Comparison of ENCODE assay signal across 1 cellular context in the genomic region with DNA sequence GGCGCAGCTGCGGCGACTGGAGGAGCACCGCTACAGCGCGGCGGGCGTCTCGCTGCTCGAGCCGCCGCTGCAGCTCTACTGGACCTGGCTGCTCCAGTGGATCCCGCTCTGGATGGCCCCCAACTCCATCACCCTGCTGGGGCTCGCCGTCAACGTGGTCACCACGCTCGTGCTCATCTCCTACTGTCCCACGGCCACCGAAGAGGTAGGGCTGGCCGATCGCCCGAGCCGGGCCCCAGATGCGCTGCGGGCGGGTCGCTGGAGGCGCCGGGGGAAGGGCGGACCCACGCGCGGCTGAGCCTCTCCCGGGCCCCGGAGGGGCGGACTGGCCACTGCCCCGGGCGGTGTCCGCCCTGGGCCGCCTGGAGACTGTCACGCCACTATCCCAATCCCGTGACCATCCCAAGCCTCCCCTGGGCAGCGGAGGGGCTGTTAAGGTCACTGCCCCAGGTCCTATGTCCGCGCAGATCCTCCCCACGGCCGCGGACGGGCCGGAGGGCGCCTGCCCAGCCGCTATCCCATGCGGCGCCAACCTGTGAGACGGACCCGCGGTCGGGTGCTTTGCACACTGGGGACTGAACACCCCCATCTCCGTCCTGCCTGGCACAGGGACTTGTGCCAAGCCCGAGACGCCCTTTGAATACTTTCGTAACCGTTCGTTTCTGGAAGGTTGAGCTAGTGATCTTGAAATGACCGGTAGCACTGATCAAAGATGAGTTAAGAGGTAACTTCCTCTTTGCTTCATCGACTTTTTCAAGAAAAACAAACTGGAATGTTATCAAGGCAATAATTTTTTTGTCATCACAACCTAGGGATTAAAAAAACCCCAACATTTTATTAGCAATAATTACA.
TF ChIP-seq lines count a peak whose summit lies in the region.

No MANE protein-coding gene starts in this region.

TF ChIP-seq in K562, 482 proteins besides CTCF, POLR2A, EP300 and RAD21 (continued from another document and continues in another):
- 0 out of 2 replicates have a peak, but pooled peaks have one; percentile 47 for TF ChIP-seq ARID3A (IDR thresholded peaks at IDR 0.05; ENCODE audit: borderline replicate concordance, low read depth, low read length)
- no peak for TF ChIP-seq ZKSCAN1 (IDR thresholded peaks at IDR 0.05; ENCODE audit: low read depth, low read length)
- no peak for TF ChIP-seq PYGO2 (tag; IDR thresholded peaks at IDR 0.05)
- no peak for TF ChIP-seq ZFP91 (CRISPR knock-in tag; IDR thresholded peaks at IDR 0.05)
- TF ChIP-seq PRMT5 (CRISPR knock-in tag; IDR thresholded peaks at IDR 0.05), result no peak
- TF ChIP-seq E2F3 (CRISPR knock-in tag; IDR thresholded peaks at IDR 0.05), result 0 out of 2 replicates have a peak, but pooled peaks have one; percentile 45
- no peak for TF ChIP-seq ZHX1 (conservative IDR thresholded peaks at IDR 0.05; ENCODE audit: low read length)
- TF ChIP-seq POLR2G (IDR thresholded peaks at IDR 0.05; ENCODE audit: low read depth, low read length), result peak; percentile 74
- TF ChIP-seq ZNF354B (CRISPR knock-in tag; IDR thresholded peaks at IDR 0.05), result no peak
- TF ChIP-seq ZFP1 (CRISPR knock-in tag; IDR thresholded peaks at IDR 0.05), result 0 out of 2 replicates have a peak, but pooled peaks have one; percentile 16
- TF ChIP-seq ZNF717 (CRISPR knock-in tag; IDR thresholded peaks at IDR 0.05), result no peak
- TF ChIP-seq ZBTB8A (IDR thresholded peaks at IDR 0.05; ENCODE audit: partially characterized antibody), result no peak
- TF ChIP-seq ZNF707 (CRISPR knock-in tag; conservative IDR thresholded peaks at IDR 0.05), result 0 out of 2 replicates have a peak, but pooled peaks have one; percentile 34
- TF ChIP-seq NR2F6 (CRISPR knock-in tag; IDR thresholded peaks at IDR 0.05), result peak; percentile 21; the same call in 1 of the 2 replicates
- no peak for TF ChIP-seq PTBP1 (IDR thresholded peaks at IDR 0.05; ENCODE audit: low read depth, low read length)
- no peak for TF ChIP-seq ESRRB (CRISPR knock-in tag; IDR thresholded peaks at IDR 0.05; ENCODE audit: borderline replicate concordance)
- peak; percentile 56; the same call in 1 of the 2 replicates for TF ChIP-seq TGIF2 (CRISPR knock-in tag; IDR thresholded peaks at IDR 0.05)
- TF ChIP-seq ZNF436 (CRISPR knock-in tag; IDR thresholded peaks at IDR 0.05), result no peak
- TF ChIP-seq, protein P1, sequence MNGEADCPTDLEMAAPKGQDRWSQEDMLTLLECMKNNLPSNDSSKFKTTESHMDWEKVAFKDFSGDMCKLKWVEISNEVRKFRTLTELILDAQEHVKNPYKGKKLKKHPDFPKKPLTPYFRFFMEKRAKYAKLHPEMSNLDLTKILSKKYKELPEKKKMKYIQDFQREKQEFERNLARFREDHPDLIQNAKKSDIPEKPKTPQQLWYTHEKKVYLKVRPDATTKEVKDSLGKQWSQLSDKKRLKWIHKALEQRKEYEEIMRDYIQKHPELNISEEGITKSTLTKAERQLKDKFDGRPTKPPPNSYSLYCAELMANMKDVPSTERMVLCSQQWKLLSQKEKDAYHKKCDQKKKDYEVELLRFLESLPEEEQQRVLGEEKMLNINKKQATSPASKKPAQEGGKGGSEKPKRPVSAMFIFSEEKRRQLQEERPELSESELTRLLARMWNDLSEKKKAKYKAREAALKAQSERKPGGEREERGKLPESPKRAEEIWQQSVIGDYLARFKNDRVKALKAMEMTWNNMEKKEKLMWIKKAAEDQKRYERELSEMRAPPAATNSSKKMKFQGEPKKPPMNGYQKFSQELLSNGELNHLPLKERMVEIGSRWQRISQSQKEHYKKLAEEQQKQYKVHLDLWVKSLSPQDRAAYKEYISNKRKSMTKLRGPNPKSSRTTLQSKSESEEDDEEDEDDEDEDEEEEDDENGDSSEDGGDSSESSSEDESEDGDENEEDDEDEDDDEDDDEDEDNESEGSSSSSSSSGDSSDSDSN (IDR thresholded peaks at IDR 0.05; ENCODE audit: borderline replicate concordance in 1 of 2, low read depth in 2 of 2, low read length in 2 of 2), result peak; percentile 59 to 87; a peak in 1 of 4 replicates
- no peak for TF ChIP-seq NBN (IDR thresholded peaks at IDR 0.05; ENCODE audit: low read depth)
- TF ChIP-seq CCAR2 (IDR thresholded peaks at IDR 0.05; ENCODE audit: low read depth, low read length), result no peak
- TF ChIP-seq NRF1 (conservative IDR thresholded peaks at IDR 0.05 in 1 of 2, IDR thresholded peaks at IDR 0.05 in 1 of 2), result peak; percentile 39 to 57; a peak in 2 of 4 replicates
- TF ChIP-seq SMAD4 (CRISPR knock-in tag; conservative IDR thresholded peaks at IDR 0.05), result no peak; the same call in 1 of the 2 replicates
- no peak for TF ChIP-seq ZNF740 (CRISPR knock-in tag; IDR thresholded peaks at IDR 0.05)
- TF ChIP-seq ZNF740 (tag; IDR thresholded peaks at IDR 0.05), result no peak
- TF ChIP-seq FUS (optimal IDR thresholded peaks at IDR 0.05; ENCODE audit: low read depth, low read length), result no peak
- TF ChIP-seq KLF1 (tag; IDR thresholded peaks at IDR 0.05), result no peak
- peak; percentile 14 for TF ChIP-seq CCNT2 (IDR thresholded peaks at IDR 0.05; ENCODE audit: borderline replicate concordance, extremely low read depth, insufficient read length, low read depth, low read length)
- TF ChIP-seq, protein P2, sequence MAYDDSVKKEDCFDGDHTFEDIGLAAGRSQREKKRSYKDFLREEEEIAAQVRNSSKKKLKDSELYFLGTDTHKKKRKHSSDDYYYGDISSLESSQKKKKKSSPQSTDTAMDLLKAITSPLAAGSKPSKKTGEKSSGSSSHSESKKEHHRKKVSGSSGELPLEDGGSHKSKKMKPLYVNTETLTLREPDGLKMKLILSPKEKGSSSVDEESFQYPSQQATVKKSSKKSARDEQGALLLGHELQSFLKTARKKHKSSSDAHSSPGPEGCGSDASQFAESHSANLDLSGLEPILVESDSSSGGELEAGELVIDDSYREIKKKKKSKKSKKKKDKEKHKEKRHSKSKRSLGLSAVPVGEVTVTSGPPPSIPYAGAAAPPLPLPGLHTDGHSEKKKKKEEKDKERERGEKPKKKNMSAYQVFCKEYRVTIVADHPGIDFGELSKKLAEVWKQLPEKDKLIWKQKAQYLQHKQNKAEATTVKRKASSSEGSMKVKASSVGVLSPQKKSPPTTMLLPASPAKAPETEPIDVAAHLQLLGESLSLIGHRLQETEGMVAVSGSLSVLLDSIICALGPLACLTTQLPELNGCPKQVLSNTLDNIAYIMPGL (CRISPR knock-in tag; IDR thresholded peaks at IDR 0.05), result no peak
- peak; percentile 53 for TF ChIP-seq HMGN3 (IDR thresholded peaks at IDR 0.05; ENCODE audit: borderline replicate concordance, extremely low read depth, insufficient read length, low read depth, low read length)
- no peak for TF ChIP-seq RFX5 (IDR thresholded peaks at IDR 0.05; ENCODE audit: low read depth, low read length)
- TF ChIP-seq TAF9B (IDR thresholded peaks at IDR 0.05; ENCODE audit: partially characterized antibody), result no peak
- TF ChIP-seq ZNF184 (CRISPR knock-in tag; IDR thresholded peaks at IDR 0.05), result no peak
- TF ChIP-seq, protein P3, sequence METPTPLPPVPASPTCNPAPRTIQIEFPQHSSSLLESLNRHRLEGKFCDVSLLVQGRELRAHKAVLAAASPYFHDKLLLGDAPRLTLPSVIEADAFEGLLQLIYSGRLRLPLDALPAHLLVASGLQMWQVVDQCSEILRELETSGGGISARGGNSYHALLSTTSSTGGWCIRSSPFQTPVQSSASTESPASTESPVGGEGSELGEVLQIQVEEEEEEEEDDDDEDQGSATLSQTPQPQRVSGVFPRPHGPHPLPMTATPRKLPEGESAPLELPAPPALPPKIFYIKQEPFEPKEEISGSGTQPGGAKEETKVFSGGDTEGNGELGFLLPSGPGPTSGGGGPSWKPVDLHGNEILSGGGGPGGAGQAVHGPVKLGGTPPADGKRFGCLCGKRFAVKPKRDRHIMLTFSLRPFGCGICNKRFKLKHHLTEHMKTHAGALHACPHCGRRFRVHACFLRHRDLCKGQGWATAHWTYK (CRISPR knock-in tag; IDR thresholded peaks at IDR 0.05), result peak; percentile 60; the same call in 1 of the 2 replicates
- 0 out of 2 replicates have a peak, but pooled peaks have one; percentile 32 for TF ChIP-seq ZNF311 (CRISPR knock-in tag; IDR thresholded peaks at IDR 0.05)
- TF ChIP-seq ELF4 (CRISPR knock-in tag; IDR thresholded peaks at IDR 0.05), result no peak
- no peak for TF ChIP-seq ATF6 (CRISPR knock-in tag; IDR thresholded peaks at IDR 0.05)
- TF ChIP-seq EP400 (IDR thresholded peaks at IDR 0.05), result peak; percentile 45; the same call in 1 of the 2 replicates
- TF ChIP-seq HNRNPLL (IDR thresholded peaks at IDR 0.05; ENCODE audit: low read depth, low read length, poor library complexity, severe bottlenecking), result no peak
- peak; percentile 85 for TF ChIP-seq RBBP5 (IDR thresholded peaks at IDR 0.05; ENCODE audit: borderline replicate concordance, insufficient read depth, low read length, poor library complexity, severe bottlenecking)
- no peak for TF ChIP-seq NCOA4 (IDR thresholded peaks at IDR 0.05; ENCODE audit: partially characterized antibody)
- TF ChIP-seq ZNF445 (CRISPR knock-in tag; IDR thresholded peaks at IDR 0.05; ENCODE audit: low read depth), result no peak
- peak; percentile 31; the same call in 1 of the 2 replicates for TF ChIP-seq ARID1B (IDR thresholded peaks at IDR 0.05)
- no peak for TF ChIP-seq ZNF133 (CRISPR knock-in tag; IDR thresholded peaks at IDR 0.05)
- TF ChIP-seq U2AF2 (optimal IDR thresholded peaks at IDR 0.05; ENCODE audit: low read depth, low read length), result no peak
- peak; percentile 61 for TF ChIP-seq CEBPB (tag; IDR thresholded peaks at IDR 0.05)
- TF ChIP-seq CREM (IDR thresholded peaks at IDR 0.05; ENCODE audit: low read depth), result peak; percentile 22; the same call in 1 of the 2 replicates
- TF ChIP-seq KDM2B (CRISPR knock-in tag; IDR thresholded peaks at IDR 0.05), result no peak
- TF ChIP-seq ZNF134 (CRISPR knock-in tag; conservative IDR thresholded peaks at IDR 0.05), result no peak
- TF ChIP-seq CBX5 (IDR thresholded peaks at IDR 0.05; ENCODE audit: borderline replicate concordance, low read depth), result no peak
